Comparison of ENCODE assay signal across 8 cellular contexts in genomic region chr4:152304220-152304619, GRCh38.
DNase-seq lines count a peak whose midpoint lies in the region; ATAC-seq and TF ChIP-seq lines count a peak whose summit lies in the region.

No MANE protein-coding gene starts in this region.

- ATAC-seq in GM21367 (IDR thresholded peaks at IDR 0.05; ENCODE audit: unreplicated experiment) = peak; percentile 48
- ATAC-seq in HG03139 (IDR thresholded peaks at IDR 0.05; ENCODE audit: unreplicated experiment) = peak; percentile 88

- no peak overlapping the region for H3K4me2 ChIP-seq in MM.1S (ENCODE audit: low read depth, low read length)

- no peak overlapping the region for H3K4me3 ChIP-seq in MM.1S (ENCODE audit: low read length)

- POLR2A ChIA-PET in HEK293T (lab: Yijun Ruan, JAX) = no interaction called here

- CTCF ChIA-PET in HEK293T (lab: Yijun Ruan, JAX) = no interaction called here

- in situ Hi-C loops in GM13977 (cut with MboI; ENCODE audit: low pct_unique_long_range_greater_than_20kb, low sequenced_read_pairs, unreplicated experiment) = no loop called here

- no peaks in the 10 kb centered on the region for H3K36me3 ChIP-seq in MM.1S (replicated peaks; ENCODE audit: insufficient read depth, low read length)

- no peak for TF ChIP-seq CTCF in GM13977 (IDR thresholded peaks at IDR 0.05; ENCODE audit: extremely low read depth, insufficient read depth, missing control alignments)
- TF ChIP-seq CTCF in MM.1S (IDR thresholded peaks at IDR 0.05; ENCODE audit: low read length) = no peak

- DNase-seq in GM13977 (ENCODE audit: low spot score) (peak; percentile 36), fibroblast of gingiva (ENCODE audit: low read depth) (peak; percentile 3), NCI-H446 treated with DMSO at 0.1 percent for 48 hours (lab: John Stamatoyannopoulos, UW) (no peak), MM.1S (no peak), HEK293T (ENCODE audit: extremely low spot score) (no peak), medulla oblongata (ENCODE audit: extremely low spot score) (no peak)

- no peaks in the 10 kb centered on the region for H3K9me2 ChIP-seq in MM.1S (replicated peaks; ENCODE audit: insufficient read depth, low read length)

- H3K9ac ChIP-seq in MM.1S (ENCODE audit: low read length) = no peak overlapping the region

- no peaks in the 10 kb centered on the region for H3K9me3 ChIP-seq in MM.1S (replicated peaks; ENCODE audit: insufficient read depth, low read length)

- no peaks in the 10 kb centered on the region for H3K27me3 ChIP-seq in MM.1S (replicated peaks; ENCODE audit: insufficient read depth, low read length)

- H3K27ac ChIP-seq in MM.1S (ENCODE audit: low read length) = no peak overlapping the region

- no peaks in the 10 kb centered on the region for H3F3A ChIP-seq in MM.1S (ENCODE audit: insufficient read depth, low read length)

- no peak overlapping the region for H2AFZ ChIP-seq in MM.1S (ENCODE audit: low read length)

- no peaks in the 10 kb centered on the region for H3K4me1 ChIP-seq in MM.1S (ENCODE audit: low read length)

- H4K20me1 ChIP-seq in MM.1S (ENCODE audit: insufficient read depth, low read length) = no peaks in the 10 kb centered on the region

- no peaks in the 10 kb centered on the region for H3K79me2 ChIP-seq in MM.1S (ENCODE audit: low read length)

TF ChIP-seq in HEK293T, 16 proteins besides CTCF, POLR2A, EP300 and RAD21:
- TF ChIP-seq ZNF384 (IDR thresholded peaks at IDR 0.05) = no peak
- TF ChIP-seq CTBP1 (IDR thresholded peaks at IDR 0.05; ENCODE audit: borderline replicate concordance) = no peak
- TF ChIP-seq FOXM1 (IDR thresholded peaks at IDR 0.05; ENCODE audit: borderline replicate concordance) = no peak
- TF ChIP-seq FOXK2 (IDR thresholded peaks at IDR 0.05) = no peak
- TF ChIP-seq BHLHE40 (IDR thresholded peaks at IDR 0.05; ENCODE audit: borderline replicate concordance) = no peak
- TF ChIP-seq ELF4 (IDR thresholded peaks at IDR 0.05) = no peak
- no peak for TF ChIP-seq ARNT (IDR thresholded peaks at IDR 0.05)
- TF ChIP-seq L3MBTL2 (conservative IDR thresholded peaks at IDR 0.05) = no peak
- TF ChIP-seq PKNOX1 (IDR thresholded peaks at IDR 0.05) = no peak
- no peak for TF ChIP-seq LEF1 (IDR thresholded peaks at IDR 0.05; ENCODE audit: borderline replicate concordance)
- no peak for TF ChIP-seq FOXA1 (IDR thresholded peaks at IDR 0.05)
- no peak for TF ChIP-seq HDGF (IDR thresholded peaks at IDR 0.05; ENCODE audit: borderline replicate concordance)
- TF ChIP-seq NFRKB (IDR thresholded peaks at IDR 0.05) = no peak
- no peak for TF ChIP-seq TARDBP (IDR thresholded peaks at IDR 0.05)
- no peak for TF ChIP-seq SP1 (IDR thresholded peaks at IDR 0.05)
- TF ChIP-seq SUZ12 (IDR thresholded peaks at IDR 0.05) = no peak

Comparison
In these comparisons a context has a peak if more than half of its experiments do, and no peak if none do; other contexts are left out.
1. DNase-seq: peak in GM13977 (single experiment) and fibroblast of gingiva (single experiment); none in NCI-H446 treated with DMSO at 0.1 percent for 48 hours (single experiment), MM.1S (single experiment), HEK293T (single experiment) and medulla oblongata (single experiment).